ENCODE assay signal across 9 cellular contexts in the genomic region with DNA sequence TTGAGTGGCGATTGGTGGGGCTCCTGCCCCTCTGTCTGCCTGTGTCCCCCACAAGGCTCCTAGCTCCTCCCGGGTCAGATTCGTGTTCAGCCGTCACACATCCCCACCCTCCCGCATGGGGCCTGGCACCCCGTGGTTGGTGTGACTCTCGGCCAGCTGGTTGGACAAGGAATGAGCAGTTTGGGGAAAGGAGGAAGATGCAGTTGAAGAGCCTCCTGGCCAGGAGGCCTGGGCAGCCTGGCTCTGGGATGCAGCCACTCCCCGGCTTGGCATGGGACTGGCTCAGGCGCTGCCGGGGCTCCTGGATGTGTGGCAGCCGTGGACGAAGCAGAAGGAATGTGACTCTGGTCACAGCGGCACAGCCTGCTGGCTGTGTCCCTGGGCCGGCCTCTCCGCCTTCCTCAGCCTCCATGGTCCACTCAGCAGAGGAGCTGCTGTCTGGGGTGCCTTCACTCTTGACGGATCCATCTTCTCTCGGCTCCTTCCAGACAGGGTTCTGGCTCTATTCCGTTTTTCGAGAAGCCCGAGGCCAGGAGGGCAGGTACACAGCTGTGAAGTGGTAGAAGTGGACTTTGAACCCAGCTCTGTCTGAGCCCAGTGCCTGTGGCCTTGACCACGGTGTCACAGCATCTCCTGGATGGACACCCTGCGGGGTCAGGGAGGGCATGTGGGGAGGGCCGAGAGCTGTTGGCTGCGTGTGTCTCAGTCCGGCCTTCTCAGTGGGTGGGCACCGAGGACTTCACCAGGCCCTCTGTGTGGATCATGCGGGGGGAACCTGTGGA. TPM values are rescaled to one million over a fixed set of nuclear protein-coding genes. Genes with fewer than 3 reads are reported as not detected.
DNase-seq lines count a peak whose midpoint lies in the region; ATAC-seq and TF ChIP-seq lines count a peak whose summit lies in the region.
"Had no signal": no experiment of that assay in that cellular context is flagged by ENCODE, and none has a peak within 500 bp of the region (broad histone marks: within the 10 kb centered on the region; RNA-seq: fewer than 3 reads in every experiment).

No MANE protein-coding gene starts in this region.

- H3K4me2 ChIP-seq in IMR-90 (ENCODE audit: low read depth, low read length) = no peak overlapping the region; the same call in 1 of the 2 replicates
- peak overlapping the region; percentile 89 for H3K4me2 ChIP-seq in mammary epithelial cell (ENCODE audit: insufficient read depth, low read depth, low read length)

- in situ Hi-C loops in IMR-90 (cut with MboI; ENCODE audit: low sequenced_read_pairs) = no loop called here
- in situ Hi-C loops in mammary epithelial cell (cut with MboI; ENCODE audit: low sequenced_read_pairs in 2 of 2) = loop anchor here in 1 of 2 donors (25.0 kb wide), 1 partner anchor 320 kb away; a partner anchor contains a TSS

- H2BK20ac ChIP-seq in IMR-90 (ENCODE audit: low read depth, low read length) = no peak overlapping the region

- H3K4me3 ChIP-seq in ACC112 (ENCODE audit: low read depth, low read length) (peak overlapping the region; percentile 98), IMR-90 (ENCODE audit: insufficient read depth, low read depth, low read length) (no peak overlapping the region), mammary epithelial cell (replicated peaks in 1 of 3; ENCODE audit: insufficient read depth in 1 of 3, low read depth in 2 of 3, low read length in 3 of 3) (peak overlapping the region in 1 of 3 experiments; percentile 19), muscle layer of colon (ENCODE audit: low read depth in 1 of 2, low read length in 2 of 2) (peak overlapping the region; percentile 16 to 59)

- DNase-seq in IMR-90 = no peak
- DNase-seq in mammary epithelial cell = no peak
- no peak for DNase-seq in LoVo (ENCODE audit: low spot score)
- DNase-seq in DMS153 treated with DMSO at 0.1 percent for 48 hours (lab: John Stamatoyannopoulos, UW; ENCODE audit: unreplicated experiment) = no peak
- no peak for DNase-seq in NCI-H2171 treated with DMSO at 0.1 percent for 48 hours (lab: John Stamatoyannopoulos, UW)
- DNase-seq: NCI-H226 had no signal

- H3K9me3 ChIP-seq in IMR-90 (ENCODE audit: control insufficient read depth, insufficient read depth, low read length) (no peaks in the 10 kb centered on the region), mammary epithelial cell (replicated peaks; ENCODE audit: insufficient read depth, low read length) (no peaks in the 10 kb centered on the region), muscle layer of colon (ENCODE audit: low read length) (no peaks in the 10 kb centered on the region)

- H3K36me3 ChIP-seq in ACC112 (ENCODE audit: insufficient read depth, low read length) = peaks cover 22% of the 10 kb centered on the region
- peaks cover 19% of the 10 kb centered on the region for H3K36me3 ChIP-seq in IMR-90 (ENCODE audit: control insufficient read depth, insufficient read depth, low read length)
- H3K36me3 ChIP-seq in mammary epithelial cell (ENCODE audit: insufficient read depth, low read length) = peaks cover 6% of the 10 kb centered on the region
- H3K36me3 ChIP-seq in muscle layer of colon (ENCODE audit: insufficient read depth, low read length) = no peaks in the 10 kb centered on the region

- H2AK5ac ChIP-seq in IMR-90 (ENCODE audit: low read depth, low read length) = peak overlapping the region; percentile 32; the same call in 1 of the 2 replicates

- H3K27ac ChIP-seq in ACC112 (ENCODE audit: low read depth, low read length) (peak overlapping the region; percentile 95), IMR-90 (ENCODE audit: insufficient read depth, low read length) (0 out of 2 replicates have a peak overlapping the region, but pooled peaks have one; percentile 67), mammary epithelial cell (ENCODE audit: insufficient read depth, low read depth, low read length) (no peak overlapping the region), muscle layer of colon (ENCODE audit: low read depth, low read length) (peak overlapping the region; percentile 86)

- peaks cover 0 to 82% of the 10 kb centered on the region in 2 experiments; a peak in 3 of 4 replicates for H3K79me1 ChIP-seq in IMR-90 (ENCODE audit: low read depth in 1 of 2, low read length in 2 of 2)

- H3K27me3 ChIP-seq in ACC112 (ENCODE audit: insufficient read depth, low read length) (no peaks in the 10 kb centered on the region), IMR-90 (ENCODE audit: control insufficient read depth, insufficient read depth, low read length) (no peaks in the 10 kb centered on the region), mammary epithelial cell (ENCODE audit: insufficient read depth, low read length) (no peaks in the 10 kb centered on the region), muscle layer of colon (ENCODE audit: control insufficient read depth in 1 of 2, insufficient read depth in 2 of 2, low read length in 2 of 2) (no peaks in the 10 kb centered on the region)

- H3K9ac ChIP-seq in IMR-90 (ENCODE audit: low read depth, low read length) (no peak overlapping the region), mammary epithelial cell (ENCODE audit: insufficient read depth, low read length) (no peak overlapping the region), muscle layer of colon (ENCODE audit: low read length) (peak overlapping the region; percentile 83)

- peaks cover 82% of the 10 kb centered on the region for H3K79me2 ChIP-seq in ACC112 (ENCODE audit: control insufficient read depth, insufficient read depth, low read length, unreplicated experiment)
- H3K79me2 ChIP-seq in mammary epithelial cell (ENCODE audit: insufficient read depth, low read length) = peaks cover 93% of the 10 kb centered on the region

- TF ChIP-seq RAD21 in IMR-90 (IDR thresholded peaks at IDR 0.05; ENCODE audit: low read length) = no peak

- TF ChIP-seq CTCF in IMR-90 (conservative IDR thresholded peaks at IDR 0.05; ENCODE audit: low read depth, low read length) (no peak), mammary epithelial cell (conservative IDR thresholded peaks at IDR 0.05 in 1 of 2, IDR thresholded peaks at IDR 0.05 in 1 of 2; ENCODE audit: extremely low read depth in 1 of 2, insufficient read depth in 1 of 2, low read depth in 1 of 2, low read length in 2 of 2) (no peak)

- intact Hi-C loops in IMR-90 (cut with micrococcal nuclease) = no loop called here
- intact Hi-C loops in mammary epithelial cell (cut with micrococcal nuclease) = no loop called here

- TF ChIP-seq POLR2A in IMR-90 (IDR thresholded peaks at IDR 0.05; ENCODE audit: low read depth, low read length) = no peak

- CTCF ChIA-PET in IMR-90 (lab: Yijun Ruan, JAX) (no interaction called here), mammary epithelial cell (lab: Charles Lee; ENCODE audit: low non-redundant PET) (no interaction called here)

- H3K4ac ChIP-seq in IMR-90 (ENCODE audit: low read depth, low read length) = no peak overlapping the region

- H4K8ac ChIP-seq in IMR-90 (ENCODE audit: low read depth in 2 of 2, low read length in 2 of 2) = no peak overlapping the region

- no peak overlapping the region for H2BK15ac ChIP-seq in IMR-90 (ENCODE audit: low read depth, low read length)

- BruUV-seq in IMR-90 (replicated peaks; lab: Mats Ljungman, UMichigan) = no TSS peak
- BruUV-seq in mammary epithelial cell (replicated peaks; lab: Mats Ljungman, UMichigan) = no TSS peak

- H4K5ac ChIP-seq in IMR-90 (ENCODE audit: low read depth, low read length) = no peak overlapping the region

- H2BK5ac ChIP-seq in IMR-90 (ENCODE audit: low read depth, low read length, poor library complexity, severe bottlenecking) = no peak overlapping the region

- H2AK9ac ChIP-seq in IMR-90 (replicated peaks; ENCODE audit: low read depth, low read length, poor library complexity) = peak overlapping the region; percentile 43

- H2BK120ac ChIP-seq in IMR-90 (ENCODE audit: low read depth, low read length) = no peak overlapping the region

- no peak overlapping the region for H4K91ac ChIP-seq in IMR-90 (ENCODE audit: insufficient read depth, low read depth, low read length)

- no peak overlapping the region for H3K18ac ChIP-seq in IMR-90 (ENCODE audit: low read depth, low read length)

- H3K14ac ChIP-seq in IMR-90 (replicated peaks; ENCODE audit: low read depth, low read length) = no peak overlapping the region

- 0 out of 2 replicates have a peak, but pooled peaks cover 6% of the 10 kb centered on the region for H3K9me1 ChIP-seq in IMR-90 (ENCODE audit: insufficient read depth, low read length)

- H4K20me1 ChIP-seq in IMR-90 (ENCODE audit: insufficient read depth, low read length) (peaks cover 86% of the 10 kb centered on the region), mammary epithelial cell (ENCODE audit: insufficient read depth, low read length) (peaks cover 3% of the 10 kb centered on the region)

- POLR2A ChIA-PET in IMR-90 (lab: Charles Lee; ENCODE audit: unreplicated experiment) = no interaction called here

- dilution Hi-C loops in IMR-90 (cut with HindIII; ENCODE audit: low sequenced_read_pairs, unreplicated experiment) = no loop called here
- dilution Hi-C loops in mammary epithelial cell (cut with HindIII; ENCODE audit: low sequenced_read_pairs) = no loop called here

- 0 out of 2 replicates have a peak overlapping the region, but pooled peaks have one; percentile 41 for H3K23ac ChIP-seq in IMR-90 (ENCODE audit: low read depth, low read length)

- H2AFZ ChIP-seq in ACC112 (ENCODE audit: low read length, unreplicated experiment) (no peak overlapping the region), IMR-90 (replicated peaks; ENCODE audit: low read length, poor library complexity) (no peak overlapping the region), mammary epithelial cell (ENCODE audit: low read depth, low read length) (no peak overlapping the region)

- WGBS in IMR-90 (ENCODE audit: extremely low coverage in 2 of 2, insufficient read length in 1 of 2), 2 experiments = 83% methylated on average over 8 of the region's 27 CpGs; no CpG with 5 or more reads in 1 of the 2 experiments
- 66% methylated on average over 20 of the region's 27 CpGs for WGBS in mammary epithelial cell (ENCODE audit: low coverage, missing lambda C conversion rate)

- no peak for ATAC-seq in IMR-90 (ENCODE audit: low read depth)
- ATAC-seq in GM21381 (IDR thresholded peaks at IDR 0.05; ENCODE audit: unreplicated experiment) = no peak

- peaks cover 48% of the 10 kb centered on the region for H3K4me1 ChIP-seq in ACC112 (ENCODE audit: control insufficient read depth, insufficient read depth, low read length, unreplicated experiment)
- H3K4me1 ChIP-seq in IMR-90 (ENCODE audit: control insufficient read depth, insufficient read depth, low read length) = peaks cover 45% of the 10 kb centered on the region
- peaks cover 71% of the 10 kb centered on the region for H3K4me1 ChIP-seq in mammary epithelial cell (ENCODE audit: insufficient read depth, low read length)
- H3K4me1 ChIP-seq in muscle layer of colon (ENCODE audit: insufficient read depth, low read length) = peaks cover 62% of the 10 kb centered on the region

- no peak overlapping the region for H3K56ac ChIP-seq in IMR-90 (ENCODE audit: extremely low read depth, insufficient read depth, low read length)

RNA-seq across cellular contexts. Expression of a gene that starts 2.1 kb away (rescaled TPM):
- total RNA-seq in IMR-90 (2012; rRNA removed) = 26.4 and 29.6 TPM in 2 replicates
- polyA plus RNA-seq in IMR-90 (2012; rRNA removed) = 52.6 and 55.1 TPM in 2 replicates
- polyA plus RNA-seq in IMR-90 (2012; cell fraction: cytosol; rRNA removed) = 37.0 and 60.8 TPM in 2 replicates
- polyA plus RNA-seq in IMR-90 (2012; cell fraction: nucleus; rRNA removed; ENCODE audit: low replicate concordance) = 79.2 and 173 TPM in 2 replicates
- total RNA-seq in mammary epithelial cell = 100 to 1,000 TPM in 1 of 2 donors, 10 to 100 TPM in 1; 47.5 to 110 TPM
- polyA plus RNA-seq in mammary epithelial cell = 65.7 TPM
- 54.6 TPM for polyA minus RNA-seq in mammary epithelial cell

RNA-seq across cellular contexts. Expression of a gene that starts 9.2 kb away (rescaled TPM):
- total RNA-seq in IMR-90 (2012; rRNA removed) = 1.1 TPM in 2 replicates
- polyA plus RNA-seq in IMR-90 (2012; rRNA removed) = 4.5 and 4.8 TPM in 2 replicates
- 2.8 and 4.9 TPM in 2 replicates for polyA plus RNA-seq in IMR-90 (2012; cell fraction: cytosol; rRNA removed)
- 33.0 and 40.5 TPM in 2 replicates for polyA plus RNA-seq in IMR-90 (2012; cell fraction: nucleus; rRNA removed; ENCODE audit: low replicate concordance)
- total RNA-seq in mammary epithelial cell = 1 to 10 TPM in 1 of 2 donors, under 1 TPM in 1; 0.33 to 1.0 TPM
- 0.80 TPM for polyA plus RNA-seq in mammary epithelial cell
- 0.21 TPM for polyA minus RNA-seq in mammary epithelial cell

RNA-seq across cellular contexts. Expression of a gene that starts 22.0 kb away (rescaled TPM):
- 7.9 and 15.6 TPM in 2 replicates for total RNA-seq in IMR-90 (2012; rRNA removed)
- polyA plus RNA-seq in IMR-90 (2012; rRNA removed) = 97.3 and 118 TPM in 2 replicates
- 53.6 and 146 TPM in 2 replicates for polyA plus RNA-seq in IMR-90 (2012; cell fraction: cytosol; rRNA removed)
- polyA plus RNA-seq in IMR-90 (2012; cell fraction: nucleus; rRNA removed; ENCODE audit: low replicate concordance) = 423 and 1,655 TPM in 2 replicates
- total RNA-seq in mammary epithelial cell = 100 to 1,000 TPM; 119 to 133 TPM
- 28.4 TPM for polyA plus RNA-seq in mammary epithelial cell
- 17.7 TPM for polyA minus RNA-seq in mammary epithelial cell

RNA-seq across cellular contexts. Expression of a gene that starts 38.7 kb away (rescaled TPM):
- total RNA-seq in IMR-90 (2012; rRNA removed) (not detected in 2 replicates), mammary epithelial cell (1 to 10 TPM in 1 of 2 donors, under 1 TPM in 1; 0.83 to 1.4 TPM)
- polyA plus RNA-seq in IMR-90 (2012; rRNA removed) (0.05 and 0.06 TPM in 2 replicates), mammary epithelial cell (0.09 TPM)
- polyA plus RNA-seq in IMR-90 (2012; cell fraction: cytosol; rRNA removed) = 0.05 and 0.09 TPM in 2 replicates
- polyA plus RNA-seq in IMR-90 (2012; cell fraction: nucleus; rRNA removed; ENCODE audit: low replicate concordance) = 0.76 and 1.1 TPM in 2 replicates
- polyA minus RNA-seq in mammary epithelial cell = not detected

RNA-seq across cellular contexts. Expression of a gene that starts 47.6 kb away (rescaled TPM):
- total RNA-seq in IMR-90 (2012; rRNA removed) (34.4 and 50.3 TPM in 2 replicates), mammary epithelial cell (10 to 100 TPM; 39.0 to 55.8 TPM)
- polyA plus RNA-seq in IMR-90 (2012; rRNA removed) (93.7 and 94.1 TPM in 2 replicates), mammary epithelial cell (68.1 TPM)
- 56.2 and 108 TPM in 2 replicates for polyA plus RNA-seq in IMR-90 (2012; cell fraction: cytosol; rRNA removed)
- 97.5 and 242 TPM in 2 replicates for polyA plus RNA-seq in IMR-90 (2012; cell fraction: nucleus; rRNA removed; ENCODE audit: low replicate concordance)
- 45.8 TPM for polyA minus RNA-seq in mammary epithelial cell
